8 cellular contexts compared by ENCODE assay signal in the genomic region with DNA sequence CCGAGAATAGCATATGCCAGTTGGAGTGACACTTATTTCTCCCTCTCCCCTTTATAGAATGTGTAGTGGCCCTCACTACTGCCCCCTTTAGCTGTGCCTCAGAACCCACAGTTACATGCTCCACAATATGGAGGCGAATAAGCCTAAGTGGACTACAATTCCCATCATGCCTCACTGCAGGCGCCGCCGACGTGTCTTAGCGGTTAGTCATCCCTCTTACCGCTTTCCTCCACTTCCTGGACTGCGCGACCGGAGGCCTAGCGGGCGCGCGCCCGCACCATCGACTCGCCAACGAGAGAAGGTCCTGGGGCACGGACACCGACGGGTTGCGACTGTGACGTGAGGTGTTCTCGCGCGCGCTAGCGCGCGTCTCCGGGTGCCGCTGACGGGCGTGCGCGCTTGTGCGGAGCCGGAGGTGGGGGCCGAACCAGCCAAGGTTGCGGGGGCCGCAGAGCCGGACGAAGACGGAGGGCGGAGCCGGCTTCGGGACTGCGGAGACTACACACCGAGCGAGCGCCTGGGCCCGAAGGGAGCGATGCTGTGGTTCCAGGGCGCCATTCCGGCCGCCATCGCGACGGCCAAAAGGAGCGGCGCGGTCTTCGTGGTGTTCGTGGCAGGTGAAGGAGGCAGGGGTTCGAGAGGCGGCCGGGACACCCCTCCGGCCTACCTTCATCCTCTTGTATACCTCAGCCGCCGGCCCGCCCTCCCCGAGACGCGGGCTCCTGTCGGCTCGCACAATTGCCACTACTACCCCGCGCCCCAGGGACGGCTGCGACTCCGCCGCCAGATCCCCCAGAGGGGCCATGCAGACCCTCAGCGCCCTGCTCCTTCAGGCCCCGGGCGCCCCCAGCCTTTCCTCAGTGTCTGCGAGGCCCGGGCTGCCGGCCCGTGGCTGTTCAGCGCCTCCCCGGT. TPM values are rescaled to one million over a fixed set of nuclear protein-coding genes. Genes with fewer than 3 reads are reported as not detected.
DNase-seq lines count a peak whose midpoint lies in the region; ATAC-seq and TF ChIP-seq lines count a peak whose summit lies in the region.

UBXN4 (plus strand) TSS at position 461 of the 912 bp plus-strand sequence; CDS start at position 536, 75 bp downstream.

- TF ChIP-seq CTCF in ascending aorta (IDR thresholded peaks at IDR 0.05): peak in 2 of 3 experiments; percentile 21 to 37

- under 1% methylated on average over 92 of the region's 92 CpGs for WGBS in right cardiac atrium
- 1% methylated on average over 70 to 92 of the region's 92 CpGs for WGBS in aorta, 2 donors

- DNase-seq in NCI-H187 (lab: John Stamatoyannopoulos, UW) (peak; percentile 70 to 88), ascending aorta (ENCODE audit: low spot score in 2 of 2) (peak; percentile 96 to 99), right cardiac atrium (peak; percentile 98 to 99 (median 99)), putamen (ENCODE audit: low spot score) (peak; percentile 98), aorta (peak; percentile 99)

- peak; percentile 84 for ATAC-seq in HG02938 (IDR thresholded peaks at IDR 0.05; ENCODE audit: unreplicated experiment)
- ATAC-seq in right cardiac atrium: peak; percentile 98 to 99
- ATAC-seq in aorta (ENCODE audit: low FRiP score): peak; percentile 99

- intact Hi-C loops in T-helper 2 cell treated with Interferon-gamma antibody and Interleukin-4, amounts not matched to agents 100 ng/mL and 5 ng/mL, for 36 hours (cut with micrococcal nuclease): loop anchor here (1.0 to 5.0 kb wide), 10 partner anchors 56 to 823 kb away; partner anchors contain the start of genes CCNT2, CXCR4, DARS1 and MCM6
- intact Hi-C loops in ascending aorta (cut with DNase I): loop anchor here (1.0 to 2.0 kb wide), 4 partner anchors 135 to 689 kb away; partner anchors contain the start of genes DARS1, MCM6, R3HDM1 and RAB3GAP1
- intact Hi-C loops in right cardiac atrium (cut with DNase I): no loop called here
- intact Hi-C loops in aorta (cut with DNase I): loop anchor here (1.0 to 5.0 kb wide), 3 partner anchors 136 to 824 kb away; partner anchors contain the start of genes CCNT2 (in 2 of the 2), MCM6 (in 1 of the 2), R3HDM1 (in 1 of the 2) and ZRANB3 (in 1 of the 2)

- no peaks in the 10 kb centered on the region for H3K36me3 ChIP-seq in ascending aorta
- no peaks in the 10 kb centered on the region for H3K36me3 ChIP-seq in aorta (ENCODE audit: control insufficient read depth in 1 of 2, insufficient read depth in 2 of 2, low read length in 1 of 2)

- peak; percentile 89 for TF ChIP-seq POLR2A in GM15510 (IDR thresholded peaks at IDR 0.05; ENCODE audit: borderline replicate concordance, extremely low read depth, insufficient read length)

- H3K27me3 ChIP-seq in ascending aorta (no peaks in the 10 kb centered on the region), right cardiac atrium (ENCODE audit: control insufficient read depth, insufficient read depth) (no peaks in the 10 kb centered on the region), aorta (ENCODE audit: control insufficient read depth in 1 of 2, insufficient read depth in 2 of 2, low read length in 1 of 2) (no peaks in the 10 kb centered on the region)

- H3K4me3 ChIP-seq in ascending aorta (peak within 1 kb of the TSS; percentile 81 to 92), right cardiac atrium (ENCODE audit: low read length) (peak within 1 kb of the TSS; percentile 79), aorta (ENCODE audit: low read length in 2 of 2) (peak within 1 kb of the TSS; percentile 75 to 98)

- peak within 1 kb of the TSS; percentile 99 for H3K27ac ChIP-seq in ascending aorta
- H3K27ac ChIP-seq in right cardiac atrium (ENCODE audit: low read length): peak within 1 kb of the TSS; percentile 96
- H3K27ac ChIP-seq in aorta (ENCODE audit: low read depth in 1 of 2, low read length in 2 of 2): peak within 1 kb of the TSS; percentile 93 to 97

- H3K4me1 ChIP-seq in ascending aorta (peaks cover 0 to 17% of the 10 kb centered on the region in 2 donors), right cardiac atrium (ENCODE audit: control insufficient read depth, insufficient read depth, low read length) (peaks cover 3% of the 10 kb centered on the region), aorta (ENCODE audit: control insufficient read depth in 1 of 2, insufficient read depth in 2 of 2, low read length in 2 of 2) (no peaks in the 10 kb centered on the region)

- no peaks in the 10 kb centered on the region for H3K9me3 ChIP-seq in ascending aorta
- no peaks in the 10 kb centered on the region for H3K9me3 ChIP-seq in right cardiac atrium (ENCODE audit: control insufficient read depth, low read length)
- H3K9me3 ChIP-seq in aorta (ENCODE audit: control insufficient read depth, low read length): no peaks in the 10 kb centered on the region

RNA-seq across cellular contexts. Expression of gene UBXN4, which starts in this region (rescaled TPM):
- total RNA-seq in T-helper 2 cell treated with Interferon-gamma antibody and Interleukin-4, amounts not matched to agents 100 ng/mL and 5 ng/mL, for 36 hours: 118 and 138 TPM in 2 replicates
- total RNA-seq in ascending aorta (14.8 TPM), right cardiac atrium (10 to 100 TPM; 57.0 to 82.7 (median 59.9) TPM), aorta (10 to 100 TPM; 85.8 to 96.8 TPM)
- polyA plus RNA-seq in right cardiac atrium (38.6 TPM), aorta (10 to 100 TPM; 32.2 to 47.3 TPM)

Comparison
In these comparisons a context has a peak if more than half of its experiments do, and no peak if none do; other contexts are left out.
1. Peak in every context shown above with its lines: DNase-seq, ATAC-seq, H3K4me3 ChIP-seq and H3K27ac ChIP-seq.
2. intact Hi-C loops: an anchor here in T-helper 2 cell treated with Interferon-gamma antibody and Interleukin-4, amounts not matched to agents 100 ng/mL and 5 ng/mL, for 36 hours (1.0 to 5.0 kb wide), ascending aorta (1.0 to 2.0 kb wide) and aorta (1.0 to 5.0 kb wide); none called in right cardiac atrium.